Comparison of ENCODE assay signal across 2 cellular contexts in genomic region chr7:134359787-134360432, GRCh38.
TF ChIP-seq lines count a peak whose summit lies in the region.

No MANE protein-coding gene starts in this region.

TF ChIP-seq in K562, 482 proteins besides CTCF, POLR2A, EP300 and RAD21 (continued from another document and continues in another):
- TF ChIP-seq ERF (CRISPR knock-in tag; IDR thresholded peaks at IDR 0.05) (peak; percentile 76; the same call in 1 of the 2 replicates), MEF2A (IDR thresholded peaks at IDR 0.05; ENCODE audit: control insufficient read depth, low read depth, low read length) (0 out of 2 replicates have a peak, but pooled peaks have one; percentile 6), MTA2 (IDR thresholded peaks at IDR 0.05; ENCODE audit: low read depth) (peak; percentile 78), JUND (IDR thresholded peaks at IDR 0.05; ENCODE audit: borderline replicate concordance, low read depth, low read length) (no peak), JUND (tag; IDR thresholded peaks at IDR 0.05; ENCODE audit: borderline replicate concordance, low read depth, low read length) (0 out of 3 replicates have a peak, but pooled peaks have one; percentile 17), TRIM24 (IDR thresholded peaks at IDR 0.05) (peak; percentile 88 to 92), CAMTA2 (CRISPR knock-in tag; conservative IDR thresholded peaks at IDR 0.05) (no peak), CXXC5 (CRISPR knock-in tag; IDR thresholded peaks at IDR 0.05) (peak; percentile 43), SMAD4 (CRISPR knock-in tag; conservative IDR thresholded peaks at IDR 0.05) (peak; percentile 87), KAT7 (CRISPR knock-in tag; IDR thresholded peaks at IDR 0.05; ENCODE audit: borderline replicate concordance) (no peak), NFE2 (IDR thresholded peaks at IDR 0.05; ENCODE audit: low read depth) (0 out of 2 replicates have a peak, but pooled peaks have one; percentile 14)
- TF ChIP-seq, protein P1, sequence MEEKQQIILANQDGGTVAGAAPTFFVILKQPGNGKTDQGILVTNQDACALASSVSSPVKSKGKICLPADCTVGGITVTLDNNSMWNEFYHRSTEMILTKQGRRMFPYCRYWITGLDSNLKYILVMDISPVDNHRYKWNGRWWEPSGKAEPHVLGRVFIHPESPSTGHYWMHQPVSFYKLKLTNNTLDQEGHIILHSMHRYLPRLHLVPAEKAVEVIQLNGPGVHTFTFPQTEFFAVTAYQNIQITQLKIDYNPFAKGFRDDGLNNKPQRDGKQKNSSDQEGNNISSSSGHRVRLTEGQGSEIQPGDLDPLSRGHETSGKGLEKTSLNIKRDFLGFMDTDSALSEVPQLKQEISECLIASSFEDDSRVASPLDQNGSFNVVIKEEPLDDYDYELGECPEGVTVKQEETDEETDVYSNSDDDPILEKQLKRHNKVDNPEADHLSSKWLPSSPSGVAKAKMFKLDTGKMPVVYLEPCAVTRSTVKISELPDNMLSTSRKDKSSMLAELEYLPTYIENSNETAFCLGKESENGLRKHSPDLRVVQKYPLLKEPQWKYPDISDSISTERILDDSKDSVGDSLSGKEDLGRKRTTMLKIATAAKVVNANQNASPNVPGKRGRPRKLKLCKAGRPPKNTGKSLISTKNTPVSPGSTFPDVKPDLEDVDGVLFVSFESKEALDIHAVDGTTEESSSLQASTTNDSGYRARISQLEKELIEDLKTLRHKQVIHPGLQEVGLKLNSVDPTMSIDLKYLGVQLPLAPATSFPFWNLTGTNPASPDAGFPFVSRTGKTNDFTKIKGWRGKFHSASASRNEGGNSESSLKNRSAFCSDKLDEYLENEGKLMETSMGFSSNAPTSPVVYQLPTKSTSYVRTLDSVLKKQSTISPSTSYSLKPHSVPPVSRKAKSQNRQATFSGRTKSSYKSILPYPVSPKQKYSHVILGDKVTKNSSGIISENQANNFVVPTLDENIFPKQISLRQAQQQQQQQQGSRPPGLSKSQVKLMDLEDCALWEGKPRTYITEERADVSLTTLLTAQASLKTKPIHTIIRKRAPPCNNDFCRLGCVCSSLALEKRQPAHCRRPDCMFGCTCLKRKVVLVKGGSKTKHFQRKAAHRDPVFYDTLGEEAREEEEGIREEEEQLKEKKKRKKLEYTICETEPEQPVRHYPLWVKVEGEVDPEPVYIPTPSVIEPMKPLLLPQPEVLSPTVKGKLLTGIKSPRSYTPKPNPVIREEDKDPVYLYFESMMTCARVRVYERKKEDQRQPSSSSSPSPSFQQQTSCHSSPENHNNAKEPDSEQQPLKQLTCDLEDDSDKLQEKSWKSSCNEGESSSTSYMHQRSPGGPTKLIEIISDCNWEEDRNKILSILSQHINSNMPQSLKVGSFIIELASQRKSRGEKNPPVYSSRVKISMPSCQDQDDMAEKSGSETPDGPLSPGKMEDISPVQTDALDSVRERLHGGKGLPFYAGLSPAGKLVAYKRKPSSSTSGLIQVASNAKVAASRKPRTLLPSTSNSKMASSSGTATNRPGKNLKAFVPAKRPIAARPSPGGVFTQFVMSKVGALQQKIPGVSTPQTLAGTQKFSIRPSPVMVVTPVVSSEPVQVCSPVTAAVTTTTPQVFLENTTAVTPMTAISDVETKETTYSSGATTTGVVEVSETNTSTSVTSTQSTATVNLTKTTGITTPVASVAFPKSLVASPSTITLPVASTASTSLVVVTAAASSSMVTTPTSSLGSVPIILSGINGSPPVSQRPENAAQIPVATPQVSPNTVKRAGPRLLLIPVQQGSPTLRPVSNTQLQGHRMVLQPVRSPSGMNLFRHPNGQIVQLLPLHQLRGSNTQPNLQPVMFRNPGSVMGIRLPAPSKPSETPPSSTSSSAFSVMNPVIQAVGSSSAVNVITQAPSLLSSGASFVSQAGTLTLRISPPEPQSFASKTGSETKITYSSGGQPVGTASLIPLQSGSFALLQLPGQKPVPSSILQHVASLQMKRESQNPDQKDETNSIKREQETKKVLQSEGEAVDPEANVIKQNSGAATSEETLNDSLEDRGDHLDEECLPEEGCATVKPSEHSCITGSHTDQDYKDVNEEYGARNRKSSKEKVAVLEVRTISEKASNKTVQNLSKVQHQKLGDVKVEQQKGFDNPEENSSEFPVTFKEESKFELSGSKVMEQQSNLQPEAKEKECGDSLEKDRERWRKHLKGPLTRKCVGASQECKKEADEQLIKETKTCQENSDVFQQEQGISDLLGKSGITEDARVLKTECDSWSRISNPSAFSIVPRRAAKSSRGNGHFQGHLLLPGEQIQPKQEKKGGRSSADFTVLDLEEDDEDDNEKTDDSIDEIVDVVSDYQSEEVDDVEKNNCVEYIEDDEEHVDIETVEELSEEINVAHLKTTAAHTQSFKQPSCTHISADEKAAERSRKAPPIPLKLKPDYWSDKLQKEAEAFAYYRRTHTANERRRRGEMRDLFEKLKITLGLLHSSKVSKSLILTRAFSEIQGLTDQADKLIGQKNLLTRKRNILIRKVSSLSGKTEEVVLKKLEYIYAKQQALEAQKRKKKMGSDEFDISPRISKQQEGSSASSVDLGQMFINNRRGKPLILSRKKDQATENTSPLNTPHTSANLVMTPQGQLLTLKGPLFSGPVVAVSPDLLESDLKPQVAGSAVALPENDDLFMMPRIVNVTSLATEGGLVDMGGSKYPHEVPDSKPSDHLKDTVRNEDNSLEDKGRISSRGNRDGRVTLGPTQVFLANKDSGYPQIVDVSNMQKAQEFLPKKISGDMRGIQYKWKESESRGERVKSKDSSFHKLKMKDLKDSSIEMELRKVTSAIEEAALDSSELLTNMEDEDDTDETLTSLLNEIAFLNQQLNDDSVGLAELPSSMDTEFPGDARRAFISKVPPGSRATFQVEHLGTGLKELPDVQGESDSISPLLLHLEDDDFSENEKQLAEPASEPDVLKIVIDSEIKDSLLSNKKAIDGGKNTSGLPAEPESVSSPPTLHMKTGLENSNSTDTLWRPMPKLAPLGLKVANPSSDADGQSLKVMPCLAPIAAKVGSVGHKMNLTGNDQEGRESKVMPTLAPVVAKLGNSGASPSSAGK (IDR thresholded peaks at IDR 0.05), result peak; percentile 25; the same call in 1 of the 2 replicates

TF ChIP-seq in HepG2, 621 proteins besides CTCF, POLR2A, EP300 and RAD21 (continued from another document):
- TF ChIP-seq TEF (CRISPR knock-in tag; IDR thresholded peaks at IDR 0.05) (no peak), HNF4A (CRISPR knock-in tag; IDR thresholded peaks at IDR 0.05) (peak; percentile 66), GATAD2A (CRISPR knock-in tag; IDR thresholded peaks at IDR 0.05) (peak; percentile 57; the same call in 1 of the 2 replicates), FOSL2 (CRISPR knock-in tag; IDR thresholded peaks at IDR 0.05) (no peak), SNAPC2 (CRISPR knock-in tag; IDR thresholded peaks at IDR 0.05) (no peak), TFE3 (CRISPR knock-in tag; IDR thresholded peaks at IDR 0.05) (no peak), BCL6 (CRISPR knock-in tag; IDR thresholded peaks at IDR 0.05) (0 out of 2 replicates have a peak, but pooled peaks have one; percentile 12), ZNF354B (CRISPR knock-in tag; IDR thresholded peaks at IDR 0.05) (no peak), ZNF644 (CRISPR knock-in tag; IDR thresholded peaks at IDR 0.05; ENCODE audit: low read depth) (no peak), MNT (IDR thresholded peaks at IDR 0.05) (peak; percentile 32; the same call in 1 of the 2 replicates)
